In genomic region chr15:40421246-40422157, GRCh38 we compare ENCODE assay signal across 1 cellular context.
TF ChIP-seq lines count a peak whose summit lies in the region.

No MANE protein-coding gene starts in this region.

TF ChIP-seq in IMR-90, 13 proteins besides CTCF, POLR2A, EP300 and RAD21:
- TF ChIP-seq FOS (IDR thresholded peaks at IDR 0.05; ENCODE audit: low read depth, low read length): no peak
- no peak for TF ChIP-seq MAFK (IDR thresholded peaks at IDR 0.05; ENCODE audit: low read depth, low read length)
- no peak for TF ChIP-seq ELK1 (IDR thresholded peaks at IDR 0.05; ENCODE audit: borderline replicate concordance, low read depth, low read length)
- no peak for TF ChIP-seq MXI1 (IDR thresholded peaks at IDR 0.05; ENCODE audit: borderline replicate concordance, low read depth, low read length)
- no peak for TF ChIP-seq CEBPB (IDR thresholded peaks at IDR 0.05; ENCODE audit: low read depth, low read length)
- TF ChIP-seq USF2 (IDR thresholded peaks at IDR 0.05; ENCODE audit: low read depth, low read length): no peak
- TF ChIP-seq CHD1 (IDR thresholded peaks at IDR 0.05; ENCODE audit: low read depth, low read length): no peak
- peak; percentile 88 for TF ChIP-seq SMC3 (IDR thresholded peaks at IDR 0.05; ENCODE audit: low read depth, low read length)
- TF ChIP-seq MAZ (IDR thresholded peaks at IDR 0.05; ENCODE audit: borderline replicate concordance, low read depth, low read length): peak; percentile 54; the same call in 1 of the 2 replicates
- no peak for TF ChIP-seq BHLHE40 (IDR thresholded peaks at IDR 0.05; ENCODE audit: low read depth, low read length)
- TF ChIP-seq RCOR1 (IDR thresholded peaks at IDR 0.05; ENCODE audit: insufficient replicate concordance, low read length): no peak
- no peak for TF ChIP-seq NFE2L2 (IDR thresholded peaks at IDR 0.05; ENCODE audit: low read depth, low read length)
- TF ChIP-seq RFX5 (IDR thresholded peaks at IDR 0.05; ENCODE audit: low read depth, low read length): no peak
